Comparison of ENCODE assay signal across 12 cellular contexts in genomic region chr2:113887393-113887792, GRCh38. TPM values are rescaled to one million over a fixed set of nuclear protein-coding genes. Genes with fewer than 3 reads are reported as not detected.
DNase-seq lines count a peak whose midpoint lies in the region; ATAC-seq, FAIRE-seq and TF ChIP-seq lines count a peak whose summit lies in the region.
"Had no signal": no experiment of that assay in that cellular context is flagged by ENCODE, and none has a peak within 500 bp of the region (broad histone marks: within the 10 kb centered on the region; RNA-seq: fewer than 3 reads in every experiment).

No MANE protein-coding gene starts in this region.

- no peaks in the 10 kb centered on the region for H3K9me3 Mint-ChIP-seq in activated CD4-positive, alpha-beta T cell treated with anti-CD3 and anti-CD28 coated beads for 36 hours (ENCODE audit: low read depth)

- intact Hi-C loops in activated CD4-positive, alpha-beta T cell treated with anti-CD3 and anti-CD28 coated beads for 36 hours (cut with DNase I, micrococcal nuclease), result loop anchor here in 1 of 2 experiments (5.0 kb wide), 1 partner anchor 195 kb away; no protein-coding TSS in a partner anchor
- intact Hi-C loops in esophagus muscularis mucosa (cut with DNase I), result loop anchor here (5.0 kb wide), 2 partner anchors 70 to 130 kb away; partner anchors contain the start of gene SLC35F5

- peak overlapping the region; percentile 94 for H3K27ac Mint-ChIP-seq in activated CD4-positive, alpha-beta T cell treated with anti-CD3 and anti-CD28 coated beads for 36 hours

- peaks cover 54% of the 10 kb centered on the region for H3K36me3 Mint-ChIP-seq in activated CD4-positive, alpha-beta T cell treated with anti-CD3 and anti-CD28 coated beads for 36 hours (ENCODE audit: low read depth)

- H3K27me3 ChIP-seq in RWPE2 (ENCODE audit: insufficient read depth, poor library complexity, severe bottlenecking) (no peaks in the 10 kb centered on the region), small intestine (ENCODE audit: control insufficient read depth in 2 of 2, insufficient read depth in 2 of 2, low read length in 2 of 2) (no peaks in the 10 kb centered on the region), esophagus muscularis mucosa (no peaks in the 10 kb centered on the region)
- H3K27me3 ChIP-seq: thyroid gland had no signal

- 71 to 92% (median 77%) methylated on average over 4 of the region's 4 CpGs for WGBS in small intestine, 3 donors
- WGBS in esophagus muscularis mucosa, result 89% methylated on average over 4 of the region's 4 CpGs

- DNase-seq in activated CD4-positive, alpha-beta T cell treated with anti-CD3 and anti-CD28 coated beads for 36 hours, result peak; percentile 35
- no peak for DNase-seq in activated CD4-positive, alpha-beta T cell treated with anti-CD3 and anti-CD28 coated beads for 1 hour
- DNase-seq in RWPE2 (ENCODE audit: low spot score) (no peak), epithelial cell of prostate (ENCODE audit: low read depth, low spot score) (no peak), small intestine (no peak), esophagus muscularis mucosa (ENCODE audit: extremely low spot score) (no peak), NCI-H226 (no peak), SHP77 treated with DMSO at 0.1 percent for 48 hours (lab: John Stamatoyannopoulos, UW) (no peak)
- DNase-seq: 8988T; stimulated activated CD4-positive, alpha-beta T cell treated with anti-CD3 and anti-CD28 coated beads, Interleukin-4, amount 100 ng/mL, for 1 hour; thyroid gland had no signal

- TF ChIP-seq CTCF in RWPE2 (IDR thresholded peaks at IDR 0.05; ENCODE audit: poor library complexity, severe bottlenecking) (no peak), esophagus muscularis mucosa (IDR thresholded peaks at IDR 0.05) (no peak)

- H3K36me3 ChIP-seq in RWPE2 (ENCODE audit: low read depth) (peaks cover 8% of the 10 kb centered on the region), small intestine (ENCODE audit: control insufficient read depth in 2 of 2, insufficient read depth in 2 of 2, low read length in 2 of 2) (no peaks in the 10 kb centered on the region), esophagus muscularis mucosa (no peaks in the 10 kb centered on the region)
- H3K36me3 ChIP-seq: thyroid gland had no signal

- H3K4me3 ChIP-seq in RWPE2 (ENCODE audit: severe bottlenecking) (no peak overlapping the region), small intestine (ENCODE audit: low read depth in 1 of 2, low read length in 2 of 2) (no peak overlapping the region), esophagus muscularis mucosa (no peak overlapping the region)
- H3K4me3 ChIP-seq: thyroid gland had no signal

- H3K4me1 ChIP-seq in RWPE2 (ENCODE audit: insufficient read depth, poor library complexity, severe bottlenecking) (peaks cover 25% of the 10 kb centered on the region), small intestine (ENCODE audit: control insufficient read depth in 2 of 2, insufficient read depth in 1 of 2, low read depth in 1 of 2, low read length in 1 of 2) (peaks cover 7 to 20% of the 10 kb centered on the region in 2 donors), esophagus muscularis mucosa (peaks cover 30 to 43% (median 38%) of the 10 kb centered on the region in 4 donors)

- POLR2A ChIA-PET in activated CD4-positive, alpha-beta T cell treated with anti-CD3 and anti-CD28 coated beads for 36 hours (lab: Charles Lee), result interaction anchor here (0.6 to 1.4 kb wide), 4 partner anchors 11 to 811 kb away, joined by 3 to 10 read pairs (median 4); partner anchors contain the start of gene SLC35F5

- peaks cover 44% of the 10 kb centered on the region for H3K4me1 Mint-ChIP-seq in activated CD4-positive, alpha-beta T cell treated with anti-CD3 and anti-CD28 coated beads for 36 hours

- no peak for TF ChIP-seq EP300 in esophagus muscularis mucosa (IDR thresholded peaks at IDR 0.05)

- no peaks in the 10 kb centered on the region for H3K27me3 Mint-ChIP-seq in activated CD4-positive, alpha-beta T cell treated with anti-CD3 and anti-CD28 coated beads for 36 hours

- no peak for ATAC-seq in activated CD4-positive, alpha-beta T cell treated with anti-CD3 and anti-CD28 coated beads for 36 hours
- no peak for ATAC-seq in RWPE2 (ENCODE audit: low read depth)

- no peak for FAIRE-seq in small intestine (lab: Jason Lieb, UNC)
- FAIRE-seq: G401.6 had no signal

- H3K9me3 ChIP-seq in RWPE2 (ENCODE audit: severe bottlenecking) (no peaks in the 10 kb centered on the region), small intestine (ENCODE audit: control insufficient read depth, low read depth) (no peaks in the 10 kb centered on the region), esophagus muscularis mucosa (no peaks in the 10 kb centered on the region)
- H3K9me3 ChIP-seq: thyroid gland had no signal

- peak overlapping the region; percentile 94 for H3K4me3 Mint-ChIP-seq in activated CD4-positive, alpha-beta T cell treated with anti-CD3 and anti-CD28 coated beads for 36 hours

- no peak for TF ChIP-seq POLR2A in esophagus muscularis mucosa (IDR thresholded peaks at IDR 0.05; ENCODE audit: low read depth)

- CTCF ChIA-PET in activated CD4-positive, alpha-beta T cell treated with anti-CD3 and anti-CD28 coated beads for 36 hours (lab: Charles Lee), result interaction anchor here (0.5 to 1.5 kb wide), 6 partner anchors 8 to 194 kb away, joined by 3 to 4 read pairs (median 3); no protein-coding TSS in a partner anchor

- peak overlapping the region; percentile 56 for H3K27ac ChIP-seq in RWPE2 (ENCODE audit: poor library complexity, severe bottlenecking)
- H3K27ac ChIP-seq in epithelial cell of prostate, result peak overlapping the region; percentile 76
- H3K27ac ChIP-seq in small intestine (ENCODE audit: low read depth in 1 of 2, low read length in 1 of 2), result peak overlapping the region; percentile 24 to 81
- peak overlapping the region in 1 of 4 donors; percentile 20 for H3K27ac ChIP-seq in esophagus muscularis mucosa (replicated peaks in 1 of 4)
- H3K27ac ChIP-seq: thyroid gland had no signal

RNA-seq across cellular contexts. Expression of gene ACTR3, which starts 2.5 kb away (rescaled TPM):
- 100 to 1,000 TPM; 495 to 583 TPM for total RNA-seq in activated CD4-positive, alpha-beta T cell treated with anti-CD3 and anti-CD28 coated beads for 36 hours
- polyA plus RNA-seq in small intestine, result 10 to 100 TPM; 78.9 to 97.6 (median 93.3) TPM
- total RNA-seq in esophagus muscularis mucosa, result 100 to 1,000 TPM; 163 to 198 (median 188) TPM
